Comparison of ENCODE assay signal across 1 cellular context in genomic region chr19:21020298-21021227, GRCh38.
A peak's percentile ranks its signal among the peaks of the same experiment; 100 is the strongest.
TF ChIP-seq lines count a peak whose summit lies in the region.

TSS of gene ZNF430 (plus strand) at chr19:21020657. CDS start at chr19:21020801, 144 bp downstream.

TF ChIP-seq in HepG2, 621 proteins besides CTCF, POLR2A, EP300 and RAD21 (continued from another document and continues in another):
- TF ChIP-seq TIGD3 (CRISPR knock-in tag; IDR thresholded peaks at IDR 0.05; ENCODE audit: borderline replicate concordance) = no peak
- no peak for TF ChIP-seq FOXJ3 (CRISPR knock-in tag; IDR thresholded peaks at IDR 0.05; ENCODE audit: borderline replicate concordance)
- TF ChIP-seq MZF1 (CRISPR knock-in tag; IDR thresholded peaks at IDR 0.05; ENCODE audit: borderline replicate concordance) = no peak
- no peak; the same call in 1 of the 2 replicates for TF ChIP-seq PITX1 (CRISPR knock-in tag; IDR thresholded peaks at IDR 0.05)
- TF ChIP-seq ZNF816 (CRISPR knock-in tag; IDR thresholded peaks at IDR 0.05; ENCODE audit: borderline replicate concordance) = no peak
- TF ChIP-seq CHD4 (IDR thresholded peaks at IDR 0.05; ENCODE audit: borderline replicate concordance, low read length) = no peak
- peak; percentile 82; the same call in 1 of the 2 replicates for TF ChIP-seq ZBTB10 (CRISPR knock-in tag; IDR thresholded peaks at IDR 0.05; ENCODE audit: borderline replicate concordance)
- TF ChIP-seq NR0B2 (CRISPR knock-in tag; IDR thresholded peaks at IDR 0.05) = peak; percentile 54; the same call in 1 of the 2 replicates
- no peak for TF ChIP-seq ZBTB7A (CRISPR knock-in tag; IDR thresholded peaks at IDR 0.05)
- no peak for TF ChIP-seq ZUFSP (CRISPR knock-in tag; IDR thresholded peaks at IDR 0.05; ENCODE audit: borderline replicate concordance)
- TF ChIP-seq ZNF652 (CRISPR knock-in tag; IDR thresholded peaks at IDR 0.05; ENCODE audit: borderline replicate concordance, low read depth) = no peak
- TF ChIP-seq ZNF232 (CRISPR knock-in tag; IDR thresholded peaks at IDR 0.05; ENCODE audit: borderline replicate concordance) = no peak
- TF ChIP-seq EEA1 (CRISPR knock-in tag; IDR thresholded peaks at IDR 0.05; ENCODE audit: borderline replicate concordance) = no peak
- TF ChIP-seq NFAT5 (CRISPR knock-in tag; IDR thresholded peaks at IDR 0.05) = no peak
- TF ChIP-seq PTBP1 (IDR thresholded peaks at IDR 0.05; ENCODE audit: low read depth, low read length, poor library complexity, severe bottlenecking) = no peak
- no peak for TF ChIP-seq ZMYM2 (CRISPR knock-in tag; IDR thresholded peaks at IDR 0.05)
- TF ChIP-seq ZNF256 (CRISPR knock-in tag; conservative IDR thresholded peaks at IDR 0.05) = 0 out of 2 replicates have a peak, but pooled peaks have one; percentile 29
- TF ChIP-seq ZNF574 (CRISPR knock-in tag; IDR thresholded peaks at IDR 0.05) = 0 out of 2 replicates have a peak, but pooled peaks have one; percentile 32
- TF ChIP-seq PRDM10 (CRISPR knock-in tag; IDR thresholded peaks at IDR 0.05; ENCODE audit: low read depth) = no peak
- TF ChIP-seq ZFP1 (CRISPR knock-in tag; IDR thresholded peaks at IDR 0.05) = no peak
- no peak for TF ChIP-seq ZNF615 (CRISPR knock-in tag; IDR thresholded peaks at IDR 0.05; ENCODE audit: borderline replicate concordance)
- no peak for TF ChIP-seq HCFC1 (IDR thresholded peaks at IDR 0.05; ENCODE audit: low read depth, low read length)
- TF ChIP-seq HNF4A (CRISPR knock-in tag; IDR thresholded peaks at IDR 0.05) = peak; percentile 31; the same call in 1 of the 2 replicates
- no peak for TF ChIP-seq ZNF878 (CRISPR knock-in tag; IDR thresholded peaks at IDR 0.05)
- TF ChIP-seq MIXL1 (CRISPR knock-in tag; IDR thresholded peaks at IDR 0.05) = no peak
- peak; percentile 43; the same call in 1 of the 2 replicates for TF ChIP-seq KMT2B (CRISPR knock-in tag; IDR thresholded peaks at IDR 0.05)
- TF ChIP-seq ATM (IDR thresholded peaks at IDR 0.05; ENCODE audit: borderline replicate concordance) = no peak
- no peak for TF ChIP-seq MAFK (conservative IDR thresholded peaks at IDR 0.05 in 1 of 2, IDR thresholded peaks at IDR 0.05 in 1 of 2; ENCODE audit: low read length in 2 of 2)
- no peak for TF ChIP-seq ZNF841 (CRISPR knock-in tag; IDR thresholded peaks at IDR 0.05; ENCODE audit: borderline replicate concordance)
- TF ChIP-seq TEAD3 (CRISPR knock-in tag; optimal IDR thresholded peaks at IDR 0.05; ENCODE audit: borderline replicate concordance) = no peak
- no peak for TF ChIP-seq NCOA5 (CRISPR knock-in tag; IDR thresholded peaks at IDR 0.05)
- TF ChIP-seq KDM1A (CRISPR knock-in tag; IDR thresholded peaks at IDR 0.05) = no peak
- no peak for TF ChIP-seq SNAPC5 (CRISPR knock-in tag; IDR thresholded peaks at IDR 0.05; ENCODE audit: borderline replicate concordance)
- 0 out of 2 replicates have a peak, but pooled peaks have one; percentile 31 for TF ChIP-seq GATA4 (IDR thresholded peaks at IDR 0.05; ENCODE audit: borderline replicate concordance, low read depth)
- no peak for TF ChIP-seq ZFP41 (CRISPR knock-in tag; IDR thresholded peaks at IDR 0.05; ENCODE audit: borderline replicate concordance)
- no peak for TF ChIP-seq WIZ (CRISPR knock-in tag; IDR thresholded peaks at IDR 0.05)
- TF ChIP-seq RFXANK (CRISPR knock-in tag; IDR thresholded peaks at IDR 0.05) = no peak
- peak; percentile 68; the same call in 1 of the 2 replicates for TF ChIP-seq TAF1 (CRISPR knock-in tag; IDR thresholded peaks at IDR 0.05)
- no peak; the same call in 1 of the 2 replicates for TF ChIP-seq TBX2 (CRISPR knock-in tag; IDR thresholded peaks at IDR 0.05; ENCODE audit: borderline replicate concordance)
- no peak for TF ChIP-seq ZNF44 (CRISPR knock-in tag; IDR thresholded peaks at IDR 0.05)
- no peak for TF ChIP-seq ZNF614 (CRISPR knock-in tag; IDR thresholded peaks at IDR 0.05; ENCODE audit: borderline replicate concordance)
- no peak for TF ChIP-seq ZNF644 (CRISPR knock-in tag; IDR thresholded peaks at IDR 0.05; ENCODE audit: low read depth)
- TF ChIP-seq E2F1 (CRISPR knock-in tag; IDR thresholded peaks at IDR 0.05) = 0 out of 2 replicates have a peak, but pooled peaks have one; percentile 39
- no peak for TF ChIP-seq ZNF83 (CRISPR knock-in tag; IDR thresholded peaks at IDR 0.05; ENCODE audit: borderline replicate concordance)
- TF ChIP-seq PPARG (CRISPR knock-in tag; conservative IDR thresholded peaks at IDR 0.05) = no peak
